In genomic region chr2:136175466-136175865, GRCh38 we compare ENCODE assay signal across 34 cellular contexts. TPM values are rescaled to one million over a fixed set of nuclear protein-coding genes. Genes with fewer than 3 reads are reported as not detected.
"Had no signal": no experiment of that assay in that cellular context is flagged by ENCODE, and none has a peak within 500 bp of the region (broad histone marks: within the 10 kb centered on the region; RNA-seq: fewer than 3 reads in every experiment).

No MANE protein-coding gene starts in this region.

- DNase-seq: activated B cell treated with CpG ODN at 0.5 μM for 24 hours; activated CD4-positive, alpha-beta T cell treated with anti-CD3 and anti-CD28 coated beads for 48 hours; activated CD4-positive, alpha-beta T cell treated with anti-CD3 and anti-CD28 coated beads, Interleukin-2, amount 50 U/mL, for 1 hour; activated CD4-positive, alpha-beta T cell treated with anti-CD3 and anti-CD28 coated beads, Interleukin-2, amount 50 U/mL, for 48 hours; activated CD8-positive, alpha-beta memory T cell treated with anti-CD3 and anti-CD28 coated beads, Interleukin-2, amount 10 ng/mL, durations not matched to agents 7 days and 5 days; activated CD8-positive, alpha-beta memory T cell treated with anti-CD3 and anti-CD28 coated beads, Interleukin-2, amount 50 U/mL, for 4 hours; activated CD8-positive, alpha-beta T cell treated with anti-CD3 and anti-CD28 coated beads, Interleukin-2, amount 10 ng/mL, durations not matched to agents 7 days and 5 days; activated effector memory CD4-positive, alpha-beta T cell treated with anti-CD3 and anti-CD28 coated beads, Interleukin-2, amount 50 U/mL, for 16 hours; activated naive CD4-positive, alpha-beta T cell treated with anti-CD3 and anti-CD28 coated beads for 36 hours; activated naive CD8-positive, alpha-beta T cell treated with anti-CD3 and anti-CD28 coated beads for 36 hours; activated naive CD8-positive, alpha-beta T cell treated with anti-CD3 and anti-CD28 coated beads, Interleukin-2, amount 50 U/mL, for 24 hours; activated T-cell treated with anti-CD3 and anti-CD28 coated beads, Interleukin-2, amount 50 U/mL, for 1 hour; activated T-cell treated with anti-CD3 and anti-CD28 coated beads, Interleukin-2, amount 50 U/mL, for 48 hours; adrenal gland; amygdala; aorta; body of pancreas; caudate nucleus; cerebellar nuclear complex; colonic mucosa; effector CD8-positive, alpha-beta T cell; foreskin keratinocyte; gastrocnemius medialis; glutamatergic neuron; heart left ventricle; T-cell; T-helper 9 cell; WERI-Rb-1 had no signal

- H3K36me3 Mint-ChIP-seq: activated naive CD4-positive, alpha-beta T cell treated with anti-CD3 and anti-CD28 coated beads, Interleukin-2, amount 50 U/mL, for 24 hours; T-cell had no signal

- H3K36me3 ChIP-seq: adrenal gland, colonic mucosa, gastrocnemius medialis, heart left ventricle, WERI-Rb-1 had no signal

- ATAC-seq: activated CD4-positive, CD25-positive, alpha-beta regulatory T cell treated with anti-CD3 and anti-CD28 coated beads, Interleukin-2, amount 50 U/mL, for 24 hours; activated CD8-positive, alpha-beta memory T cell treated with anti-CD3 and anti-CD28 coated beads, Interleukin-2, amount 10 ng/mL, durations not matched to agents 7 days and 5 days; activated CD8-positive, alpha-beta T cell treated with anti-CD3 and anti-CD28 coated beads, Interleukin-2, amount 10 ng/mL, durations not matched to agents 7 days and 5 days; activated naive CD8-positive, alpha-beta T cell treated with anti-CD3 and anti-CD28 coated beads, Interleukin-2, amount 50 U/mL, for 24 hours; body of pancreas; esophagus mucosa; foreskin keratinocyte; gastrocnemius medialis; heart left ventricle; T-cell had no signal

- H3K4me3 Mint-ChIP-seq: activated B cell treated with CpG ODN at 0.5 μM for 24 hours; activated CD8-positive, alpha-beta memory T cell treated with anti-CD3 and anti-CD28 coated beads, Interleukin-2, amount 10 ng/mL, durations not matched to agents 7 days and 5 days; activated CD8-positive, alpha-beta T cell treated with anti-CD3 and anti-CD28 coated beads, Interleukin-2, amount 10 ng/mL, durations not matched to agents 7 days and 5 days; activated naive CD4-positive, alpha-beta T cell treated with anti-CD3 and anti-CD28 coated beads for 36 hours; activated naive CD4-positive, alpha-beta T cell treated with anti-CD3 and anti-CD28 coated beads, Interleukin-2, amount 50 U/mL, for 24 hours; activated naive CD8-positive, alpha-beta T cell treated with anti-CD3 and anti-CD28 coated beads for 36 hours; activated naive CD8-positive, alpha-beta T cell treated with anti-CD3 and anti-CD28 coated beads, Interleukin-2, amount 50 U/mL, for 24 hours; activated T-helper 1 cell treated with anti-CD3 and anti-CD28 coated beads, Interleukin-12 subunit alpha, Interleukin-12 subunit beta, Interleukin-2, Interleukin-4 antibody, amounts not matched to agents 30 ng/mL and 10 ng/mL and 1 ng/mL, durations not matched to agents 14 hours and 24 hours and 36 hours; T-cell; T-helper 1 cell treated with Interleukin-12 subunit alpha and Interleukin-12 subunit beta and Interleukin-4 antibody, amounts not matched to agents 30 μg/mL and 1 μg/mL, for 36 hours had no signal

- H3K9me3 ChIP-seq: adrenal gland, body of pancreas, colonic mucosa, gastrocnemius medialis, heart left ventricle had no signal

- H3K4me3 ChIP-seq: adrenal gland, body of pancreas, colonic mucosa, gastrocnemius medialis, heart left ventricle had no signal

- H3K27me3 ChIP-seq: adrenal gland, body of pancreas, colonic mucosa, foreskin keratinocyte, gastrocnemius medialis, heart left ventricle had no signal

- H3K27ac ChIP-seq: adrenal gland, body of pancreas, colonic mucosa, foreskin keratinocyte, gastrocnemius medialis, heart left ventricle, WERI-Rb-1 had no signal

- H3K4me1 ChIP-seq: adrenal gland, body of pancreas, colonic mucosa, foreskin keratinocyte, gastrocnemius medialis had no signal

- H3K27ac Mint-ChIP-seq: activated B cell treated with CpG ODN at 0.5 μM for 24 hours; activated CD8-positive, alpha-beta memory T cell treated with anti-CD3 and anti-CD28 coated beads, Interleukin-2, amount 10 ng/mL, durations not matched to agents 7 days and 5 days; activated CD8-positive, alpha-beta T cell treated with anti-CD3 and anti-CD28 coated beads, Interleukin-2, amount 10 ng/mL, durations not matched to agents 7 days and 5 days; activated naive CD4-positive, alpha-beta T cell treated with anti-CD3 and anti-CD28 coated beads for 36 hours; activated naive CD4-positive, alpha-beta T cell treated with anti-CD3 and anti-CD28 coated beads, Interleukin-2, amount 50 U/mL, for 24 hours; activated naive CD8-positive, alpha-beta T cell treated with anti-CD3 and anti-CD28 coated beads for 36 hours; activated naive CD8-positive, alpha-beta T cell treated with anti-CD3 and anti-CD28 coated beads, Interleukin-2, amount 50 U/mL, for 24 hours; activated T-helper 1 cell treated with anti-CD3 and anti-CD28 coated beads, Interleukin-12 subunit alpha, Interleukin-12 subunit beta, Interleukin-2, Interleukin-4 antibody, amounts not matched to agents 30 ng/mL and 10 ng/mL and 1 ng/mL, durations not matched to agents 14 hours and 24 hours and 36 hours; activated T-helper 2 cell treated with anti-CD3 and anti-CD28 coated beads, Interferon-gamma antibody, Interleukin-2, Interleukin-4, amounts not matched to agents 10 μg/mL and 5 μg/mL and 100 μg/mL, durations not matched to agents 14 hours and 24 hours and 36 hours; T-cell; T-helper 1 cell treated with Interleukin-12 subunit alpha and Interleukin-12 subunit beta and Interleukin-4 antibody, amounts not matched to agents 30 μg/mL and 1 μg/mL, for 36 hours had no signal

- H3K9me3 Mint-ChIP-seq: activated naive CD4-positive, alpha-beta T cell treated with anti-CD3 and anti-CD28 coated beads for 36 hours; activated naive CD4-positive, alpha-beta T cell treated with anti-CD3 and anti-CD28 coated beads, Interleukin-2, amount 50 U/mL, for 24 hours; activated naive CD8-positive, alpha-beta T cell treated with anti-CD3 and anti-CD28 coated beads, Interleukin-2, amount 50 U/mL, for 24 hours; activated T-helper 2 cell treated with anti-CD3 and anti-CD28 coated beads, Interferon-gamma antibody, Interleukin-2, Interleukin-4, amounts not matched to agents 10 μg/mL and 5 μg/mL and 100 μg/mL, durations not matched to agents 14 hours and 24 hours and 36 hours had no signal

- H3K27me3 Mint-ChIP-seq: activated B cell treated with CpG ODN at 0.5 μM for 24 hours; activated naive CD4-positive, alpha-beta T cell treated with anti-CD3 and anti-CD28 coated beads, Interleukin-2, amount 50 U/mL, for 24 hours; activated naive CD8-positive, alpha-beta T cell treated with anti-CD3 and anti-CD28 coated beads for 36 hours; activated naive CD8-positive, alpha-beta T cell treated with anti-CD3 and anti-CD28 coated beads, Interleukin-2, amount 50 U/mL, for 24 hours; T-cell had no signal

RNA-seq across cellular contexts. Expression of gene CXCR4, which starts 57.5 kb away (rescaled TPM):
- total RNA-seq: foreskin keratinocyte had no signal
- polyA plus RNA-seq: foreskin keratinocyte had no signal
